8 cellular contexts compared by ENCODE assay signal in the genomic region with DNA sequence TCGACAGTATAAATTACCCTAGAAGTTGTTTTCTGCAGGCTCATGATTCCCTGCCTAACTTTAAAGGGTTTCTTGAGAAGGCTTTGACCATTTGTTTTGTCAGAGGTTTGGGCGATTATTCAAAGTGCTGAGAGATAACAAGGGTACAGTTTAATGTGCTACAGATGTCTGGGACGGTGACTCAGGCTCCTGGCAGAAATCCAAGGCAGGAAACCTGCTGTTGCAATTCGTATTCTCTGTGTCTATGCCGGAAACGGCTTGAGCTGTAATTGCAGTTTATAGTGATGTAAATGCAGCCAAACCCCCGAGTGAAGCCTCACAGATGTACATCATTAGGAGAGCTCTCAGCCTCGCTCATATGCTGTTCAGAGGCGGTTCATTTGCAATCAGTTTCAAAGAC.
DNase-seq lines count a peak whose midpoint lies in the region; ATAC-seq and TF ChIP-seq lines count a peak whose summit lies in the region.

No MANE protein-coding gene starts in this region.

- DNase-seq in COLO829 (ENCODE audit: low spot score) (peak; percentile 98), NCI-H460 (ENCODE audit: extremely low read depth, low read depth) (peak; percentile 83), glomerular visceral epithelial cell (ENCODE audit: extremely low spot score) (peak; percentile 82), psoas muscle (peak; percentile 69 to 76), immature natural killer cell (no peak)
- peak; percentile 31 for DNase-seq in activated T-cell treated with anti-CD3 and anti-CD28 coated beads, Interleukin-2, amount 50 U/mL, for 24 hours

- no peak overlapping the region for H3K4me3 ChIP-seq in psoas muscle

- no peaks in the 10 kb centered on the region for H3K36me3 Mint-ChIP-seq in activated T-cell treated with anti-CD3 and anti-CD28 coated beads, Interleukin-2, amount 50 U/mL, for 24 hours (ENCODE audit: low read depth)
- H3K36me3 Mint-ChIP-seq in immature natural killer cell: no peaks in the 10 kb centered on the region

- H3K27me3 ChIP-seq in psoas muscle (ENCODE audit: insufficient read depth in 3 of 3, low read length in 2 of 3): peaks cover 0 to 2% (median 0%) of the 10 kb centered on the region in 3 donors

- H3K27ac ChIP-seq in psoas muscle: no peak overlapping the region

- H3K9me3 ChIP-seq in psoas muscle: no peaks in the 10 kb centered on the region

- 2% methylated on average over 9 of the region's 9 CpGs for WGBS in psoas muscle, 3 donors

- intact Hi-C loops in psoas muscle (cut with DNase I): no loop called here

- peaks cover 4% of the 10 kb centered on the region for H3K9me3 Mint-ChIP-seq in activated T-cell treated with anti-CD3 and anti-CD28 coated beads, Interleukin-2, amount 50 U/mL, for 24 hours
- peaks cover 0 to 2% (median 0%) of the 10 kb centered on the region in 6 donors for H3K9me3 Mint-ChIP-seq in immature natural killer cell

- no peak for TF ChIP-seq CTCF in psoas muscle (IDR thresholded peaks at IDR 0.05)

- peaks cover 6% of the 10 kb centered on the region for H3K4me1 Mint-ChIP-seq in activated T-cell treated with anti-CD3 and anti-CD28 coated beads, Interleukin-2, amount 50 U/mL, for 24 hours (ENCODE audit: low read depth)
- H3K4me1 Mint-ChIP-seq in immature natural killer cell: no peaks in the 10 kb centered on the region

- no peaks in the 10 kb centered on the region for H3K4me1 ChIP-seq in psoas muscle

- peaks cover 14% of the 10 kb centered on the region for H3K27me3 Mint-ChIP-seq in activated T-cell treated with anti-CD3 and anti-CD28 coated beads, Interleukin-2, amount 50 U/mL, for 24 hours
- peaks cover 2 to 6% (median 3%) of the 10 kb centered on the region in 3 donors for H3K27me3 Mint-ChIP-seq in immature natural killer cell (ENCODE audit: low read depth in 3 of 3)

- ATAC-seq in HG03378 (IDR thresholded peaks at IDR 0.05; ENCODE audit: unreplicated experiment) (peak; percentile 75), psoas muscle (peak in 2 of 4 donors; percentile 36 to 65), HG02884 (IDR thresholded peaks at IDR 0.05; ENCODE audit: unreplicated experiment) (no peak)

- H3K36me3 ChIP-seq in psoas muscle (ENCODE audit: insufficient read depth in 1 of 2, low read depth in 1 of 2): no peaks in the 10 kb centered on the region

- no peak overlapping the region for H3K4me3 Mint-ChIP-seq in activated T-cell treated with anti-CD3 and anti-CD28 coated beads, Interleukin-2, amount 50 U/mL, for 24 hours
- no peak overlapping the region for H3K4me3 Mint-ChIP-seq in immature natural killer cell

- no peak overlapping the region for H3K27ac Mint-ChIP-seq in activated T-cell treated with anti-CD3 and anti-CD28 coated beads, Interleukin-2, amount 50 U/mL, for 24 hours
- H3K27ac Mint-ChIP-seq in immature natural killer cell: no peak overlapping the region

Comparison
In these comparisons a context has a peak if more than half of its experiments do, and no peak if none do; other contexts are left out.
1. DNase-seq: peak in COLO829 (single experiment), NCI-H460 (single experiment), activated T-cell treated with anti-CD3 and anti-CD28 coated beads, Interleukin-2, amount 50 U/mL, for 24 hours (single experiment), glomerular visceral epithelial cell (single experiment) and psoas muscle (2 of 2); none in immature natural killer cell (0 of 3).